In the genomic region with DNA sequence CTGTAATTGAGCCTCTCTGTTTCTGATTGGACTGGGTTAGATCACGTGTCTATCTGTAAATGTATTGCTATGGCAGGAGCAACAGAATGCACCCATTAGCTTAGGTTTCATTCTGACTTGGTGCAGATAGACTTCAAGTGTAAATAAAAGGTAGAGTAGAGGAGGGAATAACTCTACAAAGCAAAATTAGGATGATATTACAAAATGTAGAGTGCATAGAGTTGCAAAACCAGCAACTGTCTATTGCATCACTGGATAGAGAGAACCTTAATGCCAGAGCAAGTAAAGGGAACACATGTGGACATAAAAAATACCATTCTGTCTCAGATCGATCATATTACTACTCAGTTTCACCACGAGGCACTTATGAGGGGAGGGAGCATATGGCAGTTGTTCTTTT, we compare ENCODE assay signal across 21 cellular contexts. TPM values are rescaled to one million over a fixed set of nuclear protein-coding genes. Genes with fewer than 3 reads are reported as not detected.
DNase-seq lines count a peak whose midpoint lies in the region; ATAC-seq, FAIRE-seq and TF ChIP-seq lines count a peak whose summit lies in the region.
"Had no signal": no experiment of that assay in that cellular context is flagged by ENCODE, and none has a peak within 500 bp of the region (broad histone marks: within the 10 kb centered on the region; RNA-seq: fewer than 3 reads in every experiment).

No MANE protein-coding gene starts in this region.

- H3K79me2 ChIP-seq in HepG2 (ENCODE audit: insufficient read depth, low read length) = no peaks in the 10 kb centered on the region

- H3K4me3 ChIP-seq in HepG2 (replicated peaks in 1 of 3; ENCODE audit: insufficient read depth in 1 of 3, low read depth in 2 of 3, low read length in 3 of 3) (no peak overlapping the region), aorta (ENCODE audit: low read length in 2 of 2) (no peak overlapping the region)
- H3K4me3 ChIP-seq: body of pancreas, esophagus muscularis mucosa, HAP-1, right atrium auricular region had no signal

- no peak overlapping the region for H3K27ac ChIP-seq in HepG2 (ENCODE audit: extremely low read length, insufficient read depth, low read length)
- H3K27ac ChIP-seq in aorta (ENCODE audit: low read depth in 1 of 2, low read length in 2 of 2) = no peak overlapping the region
- H3K27ac ChIP-seq: body of pancreas, C4-2B, esophagus muscularis mucosa, right atrium auricular region had no signal

- in situ Hi-C loops in HepG2 (cut with HindIII; ENCODE audit: extremely low pct_ligation_motif_present, low pct_unique_long_range_greater_than_20kb) = loop anchor here (10.0 kb wide), 1 partner anchor 58 kb away; no protein-coding TSS in a partner anchor

- TF ChIP-seq CTCF in HepG2 (CRISPR knock-in tag; IDR thresholded peaks at IDR 0.05) = no peak

- POLR2A ChIA-PET in HepG2 (lab: Yijun Ruan, JAX) = no interaction called here

- no peak overlapping the region for H2AFZ ChIP-seq in HepG2 (ENCODE audit: low read length)

- H3K4me2 ChIP-seq in HepG2 (ENCODE audit: low read depth, low read length) = no peak overlapping the region

- no peaks in the 10 kb centered on the region for H4K20me1 ChIP-seq in HepG2 (ENCODE audit: insufficient read depth, low read length)

- peaks cover 36% of the 10 kb centered on the region for H3K4me1 ChIP-seq in HepG2 (ENCODE audit: insufficient read depth, low read length)
- no peaks in the 10 kb centered on the region for H3K4me1 ChIP-seq in aorta (ENCODE audit: control insufficient read depth in 1 of 2, insufficient read depth in 2 of 2, low read length in 2 of 2)
- H3K4me1 ChIP-seq: esophagus muscularis mucosa, right atrium auricular region had no signal

- H3K36me3 ChIP-seq in HepG2 (replicated peaks in 1 of 2; ENCODE audit: control insufficient read depth in 1 of 2, insufficient read depth in 2 of 2, low read length in 2 of 2) (no peaks in the 10 kb centered on the region), aorta (ENCODE audit: control insufficient read depth in 1 of 2, insufficient read depth in 2 of 2, low read length in 1 of 2) (no peaks in the 10 kb centered on the region)
- H3K36me3 ChIP-seq: esophagus muscularis mucosa, HAP-1, right atrium auricular region had no signal

- 31% methylated on average over 3 of the region's 3 CpGs for WGBS in HepG2 (ENCODE audit: low lambda C conversion rate)
- 51 to 59% methylated on average over 3 of the region's 3 CpGs for WGBS in aorta, 2 donors

- TF ChIP-seq RAD21 in HepG2 (CRISPR knock-in tag; IDR thresholded peaks at IDR 0.05) = no peak

- no peak for FAIRE-seq in HepG2 (lab: Jason Lieb, UNC)

- H3K9ac ChIP-seq in HepG2 (ENCODE audit: insufficient read depth, low read depth, low read length) = no peak overlapping the region

- ATAC-seq in HepG2 = no peak
- ATAC-seq in GM21723 (IDR thresholded peaks at IDR 0.05; ENCODE audit: unreplicated experiment) = no peak
- ATAC-seq in aorta (ENCODE audit: low FRiP score) = no peak
- ATAC-seq: activated CD8-positive, alpha-beta memory T cell treated with anti-CD3 and anti-CD28 coated beads, Interleukin-2, amount 10 ng/mL, durations not matched to agents 7 days and 5 days; body of pancreas; naive thymus-derived CD4-positive, alpha-beta T cell; PC-3 had no signal

- TF ChIP-seq POLR2A in HepG2 (IDR thresholded peaks at IDR 0.05; ENCODE audit: insufficient read depth in 1 of 2, low read depth in 2 of 2, low read length in 2 of 2) = no peak

- BruUV-seq in HepG2 (replicated peaks; lab: Mats Ljungman, UMichigan) = no TSS peak

- H3K27me3 ChIP-seq in HepG2 (ENCODE audit: control insufficient read depth in 1 of 2, insufficient read depth in 2 of 2, low read length in 2 of 2) (no peaks in the 10 kb centered on the region), aorta (ENCODE audit: control insufficient read depth in 1 of 2, insufficient read depth in 2 of 2, low read length in 1 of 2) (no peaks in the 10 kb centered on the region)
- H3K27me3 ChIP-seq: body of pancreas, esophagus muscularis mucosa, right atrium auricular region had no signal

- H3K9me3 ChIP-seq in HepG2 (ENCODE audit: low read length) (peaks cover 24% of the 10 kb centered on the region), aorta (ENCODE audit: control insufficient read depth, low read length) (peaks cover 6% of the 10 kb centered on the region)
- H3K9me3 ChIP-seq: body of pancreas had no signal

- TF ChIP-seq EP300 in HepG2 (IDR thresholded peaks at IDR 0.05; ENCODE audit: low read depth in 2 of 2, low read length in 2 of 2) = no peak
- no peak for TF ChIP-seq EP300 in HepG2 (CRISPR knock-in tag; IDR thresholded peaks at IDR 0.05; ENCODE audit: borderline replicate concordance)

- DNase-seq in AG20443 (ENCODE audit: low spot score) = peak; percentile 27
- peak; percentile 84 for DNase-seq in MV-4-11 (lab: John Stamatoyannopoulos, UW)
- DNase-seq in amniotic epithelial cell (ENCODE audit: low read depth) = peak; percentile 54
- DNase-seq in HepG2 (ENCODE audit: low spot score) = no peak
- DNase-seq in T-helper 2 cell = no peak
- no peak for DNase-seq in aorta
- no peak for DNase-seq in activated T-cell treated with anti-CD3 and anti-CD28 coated beads, Interleukin-2, amount 50 U/mL, for 1 hour
- DNase-seq: activated CD4-positive, alpha-beta T cell treated with anti-CD3 and anti-CD28 coated beads, Interleukin-2, amount 10 ng/mL, durations not matched to agents 24 days and 14 days; activated CD8-positive, alpha-beta memory T cell treated with anti-CD3 and anti-CD28 coated beads, Interleukin-2, amount 10 ng/mL, durations not matched to agents 7 days and 5 days; activated naive CD8-positive, alpha-beta T cell treated with anti-CD3 and anti-CD28 coated beads for 36 hours; body of pancreas; naive thymus-derived CD4-positive, alpha-beta T cell; NCI-H1930; NCI-H748 treated with DMSO at 0.1 percent for 48 hours; PC-3; SHP77 had no signal

- CTCF ChIA-PET in HepG2 (lab: Yijun Ruan, JAX; ENCODE audit: low intra/inter-chr PET ratio, low total read pairs) = no interaction called here

- intact Hi-C loops in HepG2 (cut with micrococcal nuclease; ENCODE audit: unreplicated experiment) (no loop called here), aorta (cut with DNase I) (no loop called here)

TF ChIP-seq in HepG2, 621 proteins besides CTCF, POLR2A, EP300 and RAD21:
- TF ChIP-seq HNRNPUL1 (IDR thresholded peaks at IDR 0.05; ENCODE audit: low read depth, low read length) = no peak
- peak; percentile 72; the same call in 1 of the 2 replicates for TF ChIP-seq CEBPB (IDR thresholded peaks at IDR 0.05; ENCODE audit: borderline replicate concordance, low read depth, low read length)

RNA-seq across cellular contexts. Expression of a gene that starts 22.0 kb away (rescaled TPM):
- total RNA-seq in HepG2 (2016; rRNA removed; fragmentation: Illumina TruSeq; extraction: Trizol) (136 and 180 TPM in 2 replicates), aorta (10 to 100 TPM; 51.5 to 59.0 TPM)
- total RNA-seq in HepG2 (2016; cell fraction: cytosol; rRNA removed; fragmentation: Illumina TruSeq; extraction: Trizol; ENCODE audit: low read depth) = 9.7 and 10.8 TPM in 2 replicates
- total RNA-seq in HepG2 (2016; cell fraction: insoluble cytoplasmic fraction; rRNA removed; fragmentation: Illumina TruSeq; extraction: Trizol) = 129 and 184 TPM in 2 replicates
- total RNA-seq in HepG2 (2016; cell fraction: membrane; rRNA removed; fragmentation: Illumina TruSeq; extraction: Trizol) = 22.3 and 26.9 TPM in 2 replicates
- total RNA-seq in HepG2 (2016; cell fraction: nucleus; rRNA removed; fragmentation: Illumina TruSeq; extraction: Trizol) = 83.1 and 95.5 TPM in 2 replicates
- polyA plus RNA-seq in HepG2 (2011; rRNA removed) (73.9 and 107 TPM in 2 replicates), aorta (10 to 100 TPM; 69.5 to 76.0 TPM)
- 70.1 and 74.0 TPM in 2 replicates for polyA plus RNA-seq in HepG2 (2011; cell fraction: cytosol; rRNA removed)
- 59.3 and 67.4 TPM in 2 replicates for polyA plus RNA-seq in HepG2 (2011; cell fraction: nucleus; rRNA removed)
- polyA plus RNA-seq in HepG2 (2012) = 33.8 and 46.3 TPM in 2 replicates
- polyA plus RNA-seq in HepG2 (2016; cell fraction: cytosol; fragmentation: Illumina TruSeq; extraction: Trizol; ENCODE audit: low read depth) = 5.5 and 6.6 TPM in 2 replicates
- 172 and 182 TPM in 2 replicates for polyA plus RNA-seq in HepG2 (2016; cell fraction: insoluble cytoplasmic fraction; fragmentation: Illumina TruSeq; extraction: Trizol; ENCODE audit: low read depth)
- 13.9 and 15.2 TPM in 2 replicates for polyA plus RNA-seq in HepG2 (2016; cell fraction: membrane; fragmentation: Illumina TruSeq; extraction: Trizol; ENCODE audit: low read depth)
- polyA plus RNA-seq in HepG2 (2016; cell fraction: nucleus; fragmentation: Illumina TruSeq; extraction: Trizol; ENCODE audit: insufficient read depth, low read depth) = 118 and 119 TPM in 2 replicates
- 63.3 and 108 TPM in 2 replicates for polyA minus RNA-seq in HepG2 (2011; rRNA and poly(A)+ RNA removed; ENCODE audit: low replicate concordance)
- 36.8 and 38.2 TPM in 2 replicates for polyA minus RNA-seq in HepG2 (2011; cell fraction: cytosol; rRNA and poly(A)+ RNA removed)
- polyA minus RNA-seq in HepG2 (2011; cell fraction: nucleus; rRNA and poly(A)+ RNA removed) = 68.1 and 83.4 TPM in 2 replicates

RNA-seq across cellular contexts. Expression of a gene that starts 58.9 kb away (rescaled TPM):
- total RNA-seq in HepG2 (2016; rRNA removed; fragmentation: Illumina TruSeq; extraction: Trizol) = 5.1 TPM in 2 replicates
- 3.3 and 3.4 TPM in 2 replicates for total RNA-seq in HepG2 (2016; cell fraction: cytosol; rRNA removed; fragmentation: Illumina TruSeq; extraction: Trizol; ENCODE audit: low read depth)
- total RNA-seq in HepG2 (2016; cell fraction: insoluble cytoplasmic fraction; rRNA removed; fragmentation: Illumina TruSeq; extraction: Trizol) = 4.1 and 4.8 TPM in 2 replicates
- 2.0 and 2.1 TPM in 2 replicates for total RNA-seq in HepG2 (2016; cell fraction: membrane; rRNA removed; fragmentation: Illumina TruSeq; extraction: Trizol)
- total RNA-seq in HepG2 (2016; cell fraction: nucleus; rRNA removed; fragmentation: Illumina TruSeq; extraction: Trizol) = 6.9 and 8.5 TPM in 2 replicates
- 12.6 and 15.4 TPM in 2 replicates for polyA plus RNA-seq in HepG2 (2011; rRNA removed)
- polyA plus RNA-seq in HepG2 (2011; cell fraction: cytosol; rRNA removed) = 6.3 and 10.5 TPM in 2 replicates
- 33.6 and 53.2 TPM in 2 replicates for polyA plus RNA-seq in HepG2 (2011; cell fraction: nucleus; rRNA removed)
- polyA plus RNA-seq in HepG2 (2012) = 9.3 and 13.3 TPM in 2 replicates
- polyA plus RNA-seq in HepG2 (2016; cell fraction: cytosol; fragmentation: Illumina TruSeq; extraction: Trizol; ENCODE audit: low read depth) = 0.42 and 0.49 TPM in 2 replicates
- polyA plus RNA-seq in HepG2 (2016; cell fraction: insoluble cytoplasmic fraction; fragmentation: Illumina TruSeq; extraction: Trizol; ENCODE audit: low read depth) = 6.6 and 8.1 TPM in 2 replicates
- 1.2 and 1.6 TPM in 2 replicates for polyA plus RNA-seq in HepG2 (2016; cell fraction: membrane; fragmentation: Illumina TruSeq; extraction: Trizol; ENCODE audit: low read depth)
- 14.1 and 15.1 TPM in 2 replicates for polyA plus RNA-seq in HepG2 (2016; cell fraction: nucleus; fragmentation: Illumina TruSeq; extraction: Trizol; ENCODE audit: insufficient read depth, low read depth)
- 2.9 and 21.3 TPM in 2 replicates for polyA minus RNA-seq in HepG2 (2011; rRNA and poly(A)+ RNA removed; ENCODE audit: low replicate concordance)
- 7.5 and 8.7 TPM in 2 replicates for polyA minus RNA-seq in HepG2 (2011; cell fraction: cytosol; rRNA and poly(A)+ RNA removed)
- 12.9 and 21.4 TPM in 2 replicates for polyA minus RNA-seq in HepG2 (2011; cell fraction: nucleus; rRNA and poly(A)+ RNA removed)
- 10 to 100 TPM; 10.5 to 11.4 TPM for total RNA-seq in aorta
- polyA plus RNA-seq in aorta = 1 to 10 TPM; 2.9 to 3.3 TPM

Comparison
In these comparisons a context has a peak if more than half of its experiments do, and no peak if none do; other contexts are left out.
1. DNase-seq: peak in AG20443 (single experiment), MV-4-11 (single experiment) and amniotic epithelial cell (single experiment); none in HepG2 (single experiment), T-helper 2 cell (0 of 5), aorta (0 of 2) and activated T-cell treated with anti-CD3 and anti-CD28 coated beads, Interleukin-2, amount 50 U/mL, for 1 hour (single experiment).